35 cellular contexts compared by ENCODE assay signal in genomic region chr7:158460665-158461064, GRCh38.
"Had no signal": no experiment of that assay in that cellular context is flagged by ENCODE, and none has a peak within 500 bp of the region (broad histone marks: within the 10 kb centered on the region; RNA-seq: fewer than 3 reads in every experiment).

No MANE protein-coding gene starts in this region.

- H3K4me3 Mint-ChIP-seq: activated B cell treated with CpG ODN at 0.5 μM for 24 hours; activated CD4-positive, alpha-beta memory T cell treated with anti-CD3 and anti-CD28 coated beads for 36 hours; activated CD4-positive, alpha-beta T cell treated with anti-CD3 and anti-CD28 coated beads, Interleukin-2, amount 10 ng/mL, durations not matched to agents 24 days and 14 days; activated CD8-positive, alpha-beta T cell treated with anti-CD3 and anti-CD28 coated beads for 36 hours; activated naive CD4-positive, alpha-beta T cell treated with anti-CD3 and anti-CD28 coated beads for 36 hours; activated naive CD8-positive, alpha-beta T cell treated with anti-CD3 and anti-CD28 coated beads for 36 hours; activated T-cell treated with anti-CD3 and anti-CD28 coated beads, Interleukin-2, amount 50 U/mL, for 4 hours; activated T-cell treated with anti-CD3 and anti-CD28 coated beads, Interleukin-2, amount 50 U/mL, for 72 hours; activated T-helper 1 cell treated with anti-CD3 and anti-CD28 coated beads, Interleukin-12 subunit alpha, Interleukin-12 subunit beta, Interleukin-2, Interleukin-4 antibody, amounts not matched to agents 30 ng/mL and 10 ng/mL and 1 ng/mL, durations not matched to agents 14 hours and 24 hours and 36 hours; activated T-helper 17 cell treated with anti-CD3 and anti-CD28 coated beads, Interleukin-2, amount 50 U/mL, for 72 hours; central memory CD8-positive, alpha-beta T cell; T-helper 1 cell treated with Interleukin-12 subunit alpha and Interleukin-12 subunit beta and Interleukin-4 antibody, amounts not matched to agents 30 μg/mL and 1 μg/mL, for 36 hours; T-helper 2 cell treated with Interferon-gamma antibody and Interleukin-4, amounts not matched to agents 5 μg/mL and 100 μg/mL, for 36 hours had no signal

- H3K27me3 ChIP-seq: adrenal gland, body of pancreas, brain microvascular endothelial cell, breast epithelium had no signal

- H3K36me3 ChIP-seq: adrenal gland, brain microvascular endothelial cell, breast epithelium had no signal

- H3K4me1 ChIP-seq: adrenal gland, body of pancreas, breast epithelium had no signal

- H3K4me3 ChIP-seq: adrenal gland, body of pancreas, breast epithelium had no signal

- H3K4me1 Mint-ChIP-seq: activated B cell treated with CpG ODN at 0.5 μM for 24 hours; activated CD4-positive, alpha-beta T cell treated with anti-CD3 and anti-CD28 coated beads, Interleukin-2, amount 10 ng/mL, durations not matched to agents 24 days and 14 days; activated naive CD8-positive, alpha-beta T cell treated with anti-CD3 and anti-CD28 coated beads for 36 hours; activated T-helper 17 cell treated with anti-CD3 and anti-CD28 coated beads, Interleukin-2, amount 50 U/mL, for 72 hours; central memory CD8-positive, alpha-beta T cell had no signal

- DNase-seq: activated B cell treated with CpG ODN at 0.5 μM for 24 hours; activated CD4-positive, alpha-beta memory T cell treated with anti-CD3 and anti-CD28 coated beads for 36 hours; activated CD4-positive, alpha-beta T cell treated with anti-CD3 and anti-CD28 coated beads for 4 hours; activated CD4-positive, alpha-beta T cell treated with anti-CD3 and anti-CD28 coated beads, Interleukin-2, amount 10 ng/mL, durations not matched to agents 24 days and 14 days; activated CD4-positive, alpha-beta T cell treated with anti-CD3 and anti-CD28 coated beads, Interleukin-2, amount 50 U/mL, for 1 hour; activated CD4-positive, alpha-beta T cell treated with anti-CD3 and anti-CD28 coated beads, Interleukin-2, amount 50 U/mL, for 4 hours; activated CD4-positive, CD25-positive, alpha-beta regulatory T cell treated with anti-CD3 and anti-CD28 coated beads, Interleukin-2, amount 50 U/mL, for 72 hours; activated CD8-positive, alpha-beta memory T cell treated with anti-CD3 and anti-CD28 coated beads, Interleukin-2, amount 50 U/mL, for 4 hours; activated CD8-positive, alpha-beta T cell treated with anti-CD3 and anti-CD28 coated beads for 36 hours; activated effector memory CD4-positive, alpha-beta T cell treated with anti-CD3 and anti-CD28 coated beads, Interleukin-2, amount 50 U/mL, for 16 hours; activated gamma-delta T cell treated with Interleukin-2 at 50 U/mL for 16 hours; activated naive CD4-positive, alpha-beta T cell; activated naive CD4-positive, alpha-beta T cell treated with anti-CD3 and anti-CD28 coated beads for 36 hours; activated naive CD4-positive, alpha-beta T cell treated with anti-CD3 and anti-CD28 coated beads, Interleukin-2, amount 50 U/mL, for 16 hours; activated naive CD8-positive, alpha-beta T cell treated with anti-CD3 and anti-CD28 coated beads for 36 hours; activated T-cell treated with anti-CD3 and anti-CD28 coated beads for 4 hours; activated T-cell treated with anti-CD3 and anti-CD28 coated beads, Interleukin-2, amount 50 U/mL, for 1 hour; activated T-cell treated with anti-CD3 and anti-CD28 coated beads, Interleukin-2, amount 50 U/mL, for 4 hours; activated T-cell treated with anti-CD3 and anti-CD28 coated beads, Interleukin-2, amount 50 U/mL, for 72 hours; adrenal gland; amniotic stem cell; aorta; body of pancreas; brain microvascular endothelial cell; T-helper 1 cell; T-helper 2 cell; T-helper 9 cell had no signal

- H3K27ac ChIP-seq: adrenal gland, body of pancreas, brain microvascular endothelial cell, breast epithelium, VCaP had no signal

- H3K9me3 ChIP-seq: adrenal gland, body of pancreas had no signal

- ATAC-seq: activated CD8-positive, alpha-beta T cell treated with anti-CD3 and anti-CD28 coated beads for 36 hours; activated naive CD4-positive, alpha-beta T cell treated with anti-CD3 and anti-CD28 coated beads, Interleukin-2, amount 50 U/mL, for 72 hours; activated T-cell treated with anti-CD3 and anti-CD28 coated beads, Interleukin-2, amount 50 U/mL, for 4 hours; activated T-cell treated with anti-CD3 and anti-CD28 coated beads, Interleukin-2, amount 50 U/mL, for 72 hours; activated T-helper 17 cell treated with anti-CD3 and anti-CD28 coated beads, Interleukin-2, amount 50 U/mL, for 72 hours; body of pancreas had no signal

- H3K27me3 Mint-ChIP-seq: activated B cell treated with CpG ODN at 0.5 μM for 24 hours; activated CD4-positive, alpha-beta memory T cell treated with anti-CD3 and anti-CD28 coated beads for 36 hours; activated CD4-positive, alpha-beta T cell treated with anti-CD3 and anti-CD28 coated beads, Interleukin-2, amount 10 ng/mL, durations not matched to agents 24 days and 14 days; activated CD8-positive, alpha-beta T cell treated with anti-CD3 and anti-CD28 coated beads for 36 hours; activated naive CD8-positive, alpha-beta T cell treated with anti-CD3 and anti-CD28 coated beads for 36 hours; activated T-helper 17 cell treated with anti-CD3 and anti-CD28 coated beads, Interleukin-2, amount 50 U/mL, for 72 hours; central memory CD8-positive, alpha-beta T cell had no signal

- H3K9me3 Mint-ChIP-seq: activated naive CD8-positive, alpha-beta T cell treated with anti-CD3 and anti-CD28 coated beads for 36 hours had no signal

- H3K27ac Mint-ChIP-seq: activated B cell treated with CpG ODN at 0.5 μM for 24 hours; activated CD4-positive, alpha-beta memory T cell treated with anti-CD3 and anti-CD28 coated beads for 36 hours; activated CD4-positive, alpha-beta T cell treated with anti-CD3 and anti-CD28 coated beads, Interleukin-2, amount 10 ng/mL, durations not matched to agents 24 days and 14 days; activated CD8-positive, alpha-beta T cell treated with anti-CD3 and anti-CD28 coated beads for 36 hours; activated naive CD4-positive, alpha-beta T cell treated with anti-CD3 and anti-CD28 coated beads for 36 hours; activated naive CD4-positive, alpha-beta T cell treated with anti-CD3 and anti-CD28 coated beads, Interleukin-2, amount 50 U/mL, for 72 hours; activated naive CD8-positive, alpha-beta T cell treated with anti-CD3 and anti-CD28 coated beads for 36 hours; activated T-cell treated with anti-CD3 and anti-CD28 coated beads, Interleukin-2, amount 50 U/mL, for 72 hours; activated T-helper 1 cell treated with anti-CD3 and anti-CD28 coated beads, Interleukin-12 subunit alpha, Interleukin-12 subunit beta, Interleukin-2, Interleukin-4 antibody, amounts not matched to agents 30 ng/mL and 10 ng/mL and 1 ng/mL, durations not matched to agents 14 hours and 24 hours and 36 hours; activated T-helper 17 cell treated with anti-CD3 and anti-CD28 coated beads, Interleukin-2, amount 50 U/mL, for 72 hours; T-helper 1 cell treated with Interleukin-12 subunit alpha and Interleukin-12 subunit beta and Interleukin-4 antibody, amounts not matched to agents 30 μg/mL and 1 μg/mL, for 36 hours; T-helper 2 cell treated with Interferon-gamma antibody and Interleukin-4, amounts not matched to agents 5 μg/mL and 100 μg/mL, for 36 hours had no signal

- H3K36me3 Mint-ChIP-seq: activated CD4-positive, alpha-beta memory T cell treated with anti-CD3 and anti-CD28 coated beads for 36 hours; activated naive CD4-positive, alpha-beta T cell treated with anti-CD3 and anti-CD28 coated beads, Interleukin-2, amount 50 U/mL, for 72 hours; activated naive CD8-positive, alpha-beta T cell treated with anti-CD3 and anti-CD28 coated beads for 36 hours had no signal
